ENCODE assay signal across 1 cellular context in the genomic region with DNA sequence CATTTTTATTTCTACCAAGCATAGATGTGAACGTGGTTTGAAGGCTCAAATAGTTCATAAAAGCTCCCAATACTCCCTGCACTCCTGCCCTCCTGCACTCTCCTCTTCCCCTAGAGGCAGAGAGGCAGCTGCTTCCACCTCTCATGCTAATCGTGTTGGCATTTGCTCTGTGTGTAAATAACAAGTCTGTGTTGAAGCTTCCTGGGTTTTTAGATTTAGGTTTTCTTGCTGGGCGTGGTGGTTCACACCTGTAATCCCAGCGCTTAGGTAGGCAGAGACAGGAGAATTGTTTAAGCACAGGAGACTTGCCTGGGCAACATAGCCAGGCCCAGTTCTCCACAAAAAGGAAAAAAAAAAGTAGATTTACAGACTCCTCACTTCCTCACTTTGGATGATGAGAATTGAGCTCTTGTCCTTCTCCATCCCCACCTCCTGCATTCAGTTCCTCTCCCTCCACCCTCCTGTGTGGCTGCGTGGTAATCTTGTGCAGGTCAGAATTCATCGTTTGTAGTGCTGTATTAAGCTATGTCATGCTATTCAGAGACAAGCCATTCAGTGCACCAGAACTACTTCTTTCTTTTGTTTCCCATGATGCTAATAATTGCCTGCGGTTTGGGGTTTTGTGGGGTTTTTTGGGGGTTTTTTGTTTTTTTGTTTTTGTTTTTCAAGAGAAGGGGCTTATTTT.
TF ChIP-seq lines count a peak whose summit lies in the region.

No MANE protein-coding gene starts in this region.

TF ChIP-seq in HCT116, 20 proteins besides CTCF, POLR2A, EP300 and RAD21 (continued from another document):
- TF ChIP-seq, protein P1, sequence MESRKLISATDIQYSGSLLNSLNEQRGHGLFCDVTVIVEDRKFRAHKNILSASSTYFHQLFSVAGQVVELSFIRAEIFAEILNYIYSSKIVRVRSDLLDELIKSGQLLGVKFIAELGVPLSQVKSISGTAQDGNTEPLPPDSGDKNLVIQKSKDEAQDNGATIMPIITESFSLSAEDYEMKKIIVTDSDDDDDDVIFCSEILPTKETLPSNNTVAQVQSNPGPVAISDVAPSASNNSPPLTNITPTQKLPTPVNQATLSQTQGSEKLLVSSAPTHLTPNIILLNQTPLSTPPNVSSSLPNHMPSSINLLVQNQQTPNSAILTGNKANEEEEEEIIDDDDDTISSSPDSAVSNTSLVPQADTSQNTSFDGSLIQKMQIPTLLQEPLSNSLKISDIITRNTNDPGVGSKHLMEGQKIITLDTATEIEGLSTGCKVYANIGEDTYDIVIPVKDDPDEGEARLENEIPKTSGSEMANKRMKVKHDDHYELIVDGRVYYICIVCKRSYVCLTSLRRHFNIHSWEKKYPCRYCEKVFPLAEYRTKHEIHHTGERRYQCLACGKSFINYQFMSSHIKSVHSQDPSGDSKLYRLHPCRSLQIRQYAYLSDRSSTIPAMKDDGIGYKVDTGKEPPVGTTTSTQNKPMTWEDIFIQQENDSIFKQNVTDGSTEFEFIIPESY (IDR thresholded peaks at IDR 0.05; ENCODE audit: extremely low read depth, insufficient replicate concordance, low read length) = no peak
